21 cellular contexts compared by ENCODE assay signal in genomic region chr4:128512161-128512560, GRCh38.
"Had no signal": no experiment of that assay in that cellular context is flagged by ENCODE, and none has a peak within 500 bp of the region (broad histone marks: within the 10 kb centered on the region; RNA-seq: fewer than 3 reads in every experiment).

No MANE protein-coding gene starts in this region.

- H3K4me3 ChIP-seq: adrenal gland, pancreas, right lobe of liver, smooth muscle cell, stomach, upper lobe of left lung had no signal

- H3K27ac ChIP-seq: adrenal gland, foreskin keratinocyte, pancreas, right lobe of liver, stomach, upper lobe of left lung, WERI-Rb-1 had no signal

- H3K4me2 ChIP-seq: smooth muscle cell had no signal

- H3K9me3 ChIP-seq: adrenal gland, pancreas, right lobe of liver, stomach, upper lobe of left lung had no signal

- DNase-seq: activated CD4-positive, alpha-beta T cell treated with anti-CD3 and anti-CD28 coated beads, Interleukin-2, amount 50 U/mL, for 4 hours; activated effector memory CD4-positive, alpha-beta T cell treated with anti-CD3 and anti-CD28 coated beads, Interleukin-2, amount 50 U/mL, for 16 hours; activated naive CD4-positive, alpha-beta T cell treated with anti-CD3 and anti-CD28 coated beads, Interleukin-2, amount 50 U/mL, for 16 hours; activated T-cell treated with anti-CD3 and anti-CD28 coated beads, Interleukin-2, amount 50 U/mL, for 72 hours; adrenal gland; effector CD8-positive, alpha-beta T cell; foreskin keratinocyte; glutamatergic neuron; hippocampal formation; left cardiac atrium; naive thymus-derived CD8-positive, alpha-beta T cell; pancreas; right lobe of liver; stimulated activated CD4-positive, alpha-beta T cell treated with anti-CD3 and anti-CD28 coated beads, Interleukin-4, amount 100 ng/mL, for 24 hours; stomach; WERI-Rb-1 had no signal

- H3K27me3 ChIP-seq: adrenal gland, foreskin keratinocyte, pancreas, right lobe of liver, stomach, upper lobe of left lung had no signal

- H3K9me3 Mint-ChIP-seq: dendritic cell treated with granulocyte-macrophage colony-stimulating factor and Interleukin-4, amounts not matched to agents 40 ng/mL and 50 ng/mL, for 4 days; stimulated activated effector memory CD8-positive, alpha-beta T cell treated with anti-CD3 and anti-CD28 coated beads, Interleukin-12 subunit alpha, Interleukin-12 subunit beta, amount 100 ng/mL, for 72 hours had no signal

- ATAC-seq: activated T-cell treated with anti-CD3 and anti-CD28 coated beads, Interleukin-2, amount 50 U/mL, for 72 hours; esophagus mucosa; foreskin keratinocyte; left cardiac atrium; naive thymus-derived CD8-positive, alpha-beta T cell; pancreas; right lobe of liver; stimulated activated effector memory CD8-positive, alpha-beta T cell treated with anti-CD3 and anti-CD28 coated beads, Interleukin-12 subunit alpha, Interleukin-12 subunit beta, amount 100 ng/mL, for 72 hours had no signal

- H3K36me3 Mint-ChIP-seq: stimulated activated effector memory CD8-positive, alpha-beta T cell treated with anti-CD3 and anti-CD28 coated beads, Interleukin-12 subunit alpha, Interleukin-12 subunit beta, amount 100 ng/mL, for 72 hours had no signal

- H3K4me3 Mint-ChIP-seq: activated T-cell treated with anti-CD3 and anti-CD28 coated beads, Interleukin-2, amount 50 U/mL, for 72 hours; dendritic cell treated with granulocyte-macrophage colony-stimulating factor and Interleukin-4, amounts not matched to agents 40 ng/mL and 50 ng/mL, for 4 days; naive thymus-derived CD8-positive, alpha-beta T cell; stimulated activated effector memory CD8-positive, alpha-beta T cell treated with anti-CD3 and anti-CD28 coated beads, Interleukin-12 subunit alpha, Interleukin-12 subunit beta, amount 100 ng/mL, for 72 hours had no signal

- H3K36me3 ChIP-seq: adrenal gland, pancreas, right lobe of liver, stomach, upper lobe of left lung, WERI-Rb-1 had no signal

- H3K27me3 Mint-ChIP-seq: dendritic cell treated with granulocyte-macrophage colony-stimulating factor and Interleukin-4, amounts not matched to agents 40 ng/mL and 50 ng/mL, for 4 days had no signal

- H3K27ac Mint-ChIP-seq: dendritic cell treated with granulocyte-macrophage colony-stimulating factor and Interleukin-4, amounts not matched to agents 40 ng/mL and 50 ng/mL, for 4 days; stimulated activated effector memory CD8-positive, alpha-beta T cell treated with anti-CD3 and anti-CD28 coated beads, Interleukin-12 subunit alpha, Interleukin-12 subunit beta, amount 100 ng/mL, for 72 hours had no signal
